Comparison of ENCODE assay signal across 30 cellular contexts in the genomic region with DNA sequence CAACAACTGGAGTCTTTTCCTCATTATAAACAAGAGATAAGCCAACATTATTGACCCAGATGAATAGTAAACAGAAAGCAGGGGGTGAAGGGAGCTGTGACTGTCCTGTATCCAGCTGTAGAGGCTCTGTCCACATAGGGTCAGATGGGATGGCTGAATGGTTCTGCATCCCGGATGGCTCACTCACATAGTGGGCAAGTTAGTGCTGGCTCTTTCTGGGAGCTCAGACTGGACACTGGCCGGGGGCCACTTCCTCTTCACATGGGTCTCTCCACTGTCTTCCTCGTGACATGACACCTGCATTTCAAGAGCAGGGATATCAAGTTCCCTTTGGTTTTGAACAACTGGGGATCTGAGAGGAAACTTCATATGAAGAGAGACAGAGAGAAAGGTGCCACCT.
"Had no signal": no experiment of that assay in that cellular context is flagged by ENCODE, and none has a peak within 500 bp of the region (broad histone marks: within the 10 kb centered on the region; RNA-seq: fewer than 3 reads in every experiment).

No MANE protein-coding gene starts in this region.

- H2AFZ ChIP-seq: neural progenitor cell had no signal

- H3K36me3 ChIP-seq: esophagus squamous epithelium, neural progenitor cell, prostate gland, spleen, tibial artery had no signal

- H3K4me3 Mint-ChIP-seq: dendritic cell treated with granulocyte-macrophage colony-stimulating factor and Interleukin-4, amounts not matched to agents 40 ng/mL and 50 ng/mL, for 4 days; immature natural killer cell; memory B cell; mesothelial cell of epicardium; naive B cell; natural killer cell treated with Interleukin-12 subunit alpha and Interleukin-12 subunit beta and Interleukin-15 and Interleukin-18, amount 100 ng/mL, for 72 hours; neural progenitor cell; stimulated activated memory B cell treated with anti-CD40 and anti-IgM and Interleukin-4, amounts not matched to agents 10 μg/mL and 1 μg/mL and 100 μg/mL, for 72 hours; type B pancreatic cell had no signal

- H3K4me3 ChIP-seq: esophagus squamous epithelium, lung, mucosa of descending colon, neural progenitor cell, prostate gland, skin epidermis, spleen, testis, tibial artery had no signal

- H3K36me3 Mint-ChIP-seq: immature natural killer cell; memory B cell; mesothelial cell of epicardium; naive B cell; natural killer cell treated with Interleukin-12 subunit alpha and Interleukin-12 subunit beta and Interleukin-15 and Interleukin-18, amount 100 ng/mL, for 72 hours; neural progenitor cell; stimulated activated memory B cell treated with anti-CD40 and anti-IgM and Interleukin-4, amounts not matched to agents 10 μg/mL and 1 μg/mL and 100 μg/mL, for 72 hours; type B pancreatic cell had no signal

- H3K27me3 ChIP-seq: neural progenitor cell, spleen, testis, tibial artery had no signal

- H3K4me1 ChIP-seq: esophagus squamous epithelium, neural progenitor cell, prostate gland, spleen, testis, tibial artery had no signal

- H3K9me3 Mint-ChIP-seq: dendritic cell treated with granulocyte-macrophage colony-stimulating factor and Interleukin-4, amounts not matched to agents 40 ng/mL and 50 ng/mL, for 4 days; immature natural killer cell; natural killer cell treated with Interleukin-12 subunit alpha and Interleukin-12 subunit beta and Interleukin-15 and Interleukin-18, amount 100 ng/mL, for 72 hours; type B pancreatic cell had no signal

- DNase-seq: effector memory CD4-positive, alpha-beta T cell; erythroblast; esophagus squamous epithelium; foreskin melanocyte; glutamatergic neuron; hypothalamus; immature natural killer cell; mucosa of descending colon; naive B cell; right cardiac atrium; spleen; stimulated activated CD4-positive, alpha-beta T cell treated with anti-CD3 and anti-CD28 coated beads, Interleukin-4, amount 100 ng/mL, for 4 hours; stimulated activated naive CD8-positive, alpha-beta T cell treated with anti-CD3 and anti-CD28 coated beads, Interleukin-15, Interleukin-2, amounts not matched to agents 100 U/mL and 50 U/mL, for 24 hours; substantia nigra; testis; tibial artery had no signal

- ATAC-seq: left lobe of liver; mucosa of descending colon; right cardiac atrium; stimulated activated memory B cell treated with anti-CD40 and anti-IgM and Interleukin-4, amounts not matched to agents 10 μg/mL and 1 μg/mL and 100 μg/mL, for 72 hours; stimulated activated naive CD8-positive, alpha-beta T cell treated with anti-CD3 and anti-CD28 coated beads, Interleukin-15, Interleukin-2, amounts not matched to agents 100 U/mL and 50 U/mL, for 24 hours had no signal

- FAIRE-seq: colon, endometrium, keratinocyte had no signal

- H3K9me3 ChIP-seq: esophagus squamous epithelium, mucosa of descending colon, prostate gland, testis, tibial artery had no signal

- H3K4me2 ChIP-seq: neural progenitor cell had no signal

- H3K27ac Mint-ChIP-seq: dendritic cell treated with granulocyte-macrophage colony-stimulating factor and Interleukin-4, amounts not matched to agents 40 ng/mL and 50 ng/mL, for 4 days; immature natural killer cell; memory B cell; mesothelial cell of epicardium; naive B cell; natural killer cell treated with Interleukin-12 subunit alpha and Interleukin-12 subunit beta and Interleukin-15 and Interleukin-18, amount 100 ng/mL, for 72 hours; neural progenitor cell; stimulated activated memory B cell treated with anti-CD40 and anti-IgM and Interleukin-4, amounts not matched to agents 10 μg/mL and 1 μg/mL and 100 μg/mL, for 72 hours; type B pancreatic cell had no signal

- H3K4me1 Mint-ChIP-seq: immature natural killer cell; memory B cell; mesothelial cell of epicardium; naive B cell; stimulated activated memory B cell treated with anti-CD40 and anti-IgM and Interleukin-4, amounts not matched to agents 10 μg/mL and 1 μg/mL and 100 μg/mL, for 72 hours had no signal

- H3K27ac ChIP-seq: esophagus squamous epithelium, neural progenitor cell, prostate gland, skin epidermis, spleen, testis, tibial artery had no signal

- H3K27me3 Mint-ChIP-seq: dendritic cell treated with granulocyte-macrophage colony-stimulating factor and Interleukin-4, amounts not matched to agents 40 ng/mL and 50 ng/mL, for 4 days; naive B cell; stimulated activated memory B cell treated with anti-CD40 and anti-IgM and Interleukin-4, amounts not matched to agents 10 μg/mL and 1 μg/mL and 100 μg/mL, for 72 hours had no signal

- H3K9ac ChIP-seq: neural progenitor cell had no signal
